ENCODE assay signal across 1 cellular context in genomic region chr16:89921131-89921698, GRCh38.
A peak's percentile ranks its signal among the peaks of the same experiment; 100 is the strongest.
TF ChIP-seq lines count a peak whose summit lies in the region.

No MANE protein-coding gene starts in this region.

TF ChIP-seq in HepG2, 621 proteins besides CTCF, POLR2A, EP300 and RAD21 (continued from another document and continues in another):
- TF ChIP-seq ATF2 (CRISPR knock-in tag; IDR thresholded peaks at IDR 0.05) (peak; percentile 37; the same call in 1 of the 2 replicates), ZBTB46 (CRISPR knock-in tag; IDR thresholded peaks at IDR 0.05; ENCODE audit: borderline replicate concordance) (peak; percentile 88; the same call in 1 of the 2 replicates), ZNF225 (CRISPR knock-in tag; IDR thresholded peaks at IDR 0.05) (peak; percentile 76; the same call in 1 of the 2 replicates), TMF1 (CRISPR knock-in tag; IDR thresholded peaks at IDR 0.05; ENCODE audit: low read depth) (no peak), ZNF598 (CRISPR knock-in tag; IDR thresholded peaks at IDR 0.05; ENCODE audit: borderline replicate concordance) (no peak), TFDP2 (CRISPR knock-in tag; IDR thresholded peaks at IDR 0.05) (no peak; the same call in none of the 2 replicates), ATAD3A (CRISPR knock-in tag; IDR thresholded peaks at IDR 0.05) (0 out of 2 replicates have a peak, but pooled peaks have one; percentile 50), KAT8 (CRISPR knock-in tag; IDR thresholded peaks at IDR 0.05) (no peak), JDP2 (CRISPR knock-in tag; IDR thresholded peaks at IDR 0.05; ENCODE audit: borderline replicate concordance) (no peak), RARA (CRISPR knock-in tag; IDR thresholded peaks at IDR 0.05) (no peak), ZNF768 (CRISPR knock-in tag; IDR thresholded peaks at IDR 0.05) (no peak), ZNF839 (CRISPR knock-in tag; IDR thresholded peaks at IDR 0.05; ENCODE audit: borderline replicate concordance) (no peak), ZNF570 (CRISPR knock-in tag; IDR thresholded peaks at IDR 0.05; ENCODE audit: borderline replicate concordance) (no peak), ZNF773 (CRISPR knock-in tag; IDR thresholded peaks at IDR 0.05; ENCODE audit: borderline replicate concordance) (no peak), ZNF451 (CRISPR knock-in tag; IDR thresholded peaks at IDR 0.05) (no peak), TBP (CRISPR knock-in tag; IDR thresholded peaks at IDR 0.05) (no peak), ZNF383 (CRISPR knock-in tag; IDR thresholded peaks at IDR 0.05; ENCODE audit: borderline replicate concordance) (0 out of 2 replicates have a peak, but pooled peaks have one; percentile 77), FOXP4 (CRISPR knock-in tag; IDR thresholded peaks at IDR 0.05) (no peak), KMT2B (CRISPR knock-in tag; IDR thresholded peaks at IDR 0.05) (no peak), MATR3 (CRISPR knock-in tag; IDR thresholded peaks at IDR 0.05) (no peak), HMGXB4 (CRISPR knock-in tag; IDR thresholded peaks at IDR 0.05; ENCODE audit: borderline replicate concordance in 1 of 2, low read depth in 1 of 2) (no peak; a peak in 1 of 4 replicates), ZSCAN31 (CRISPR knock-in tag; IDR thresholded peaks at IDR 0.05; ENCODE audit: low read depth) (0 out of 2 replicates have a peak, but pooled peaks have one; percentile 73), PRDM4 (CRISPR knock-in tag; IDR thresholded peaks at IDR 0.05; ENCODE audit: borderline replicate concordance) (no peak), ZSCAN22 (CRISPR knock-in tag; IDR thresholded peaks at IDR 0.05) (0 out of 2 replicates have a peak, but pooled peaks have one; percentile 15), ZZZ3 (CRISPR knock-in tag; IDR thresholded peaks at IDR 0.05; ENCODE audit: borderline replicate concordance) (no peak), NCOA5 (CRISPR knock-in tag; IDR thresholded peaks at IDR 0.05) (no peak), RERE (CRISPR knock-in tag; IDR thresholded peaks at IDR 0.05; ENCODE audit: low read depth) (no peak), ZNF589 (CRISPR knock-in tag; conservative IDR thresholded peaks at IDR 0.05) (no peak), AHR (CRISPR knock-in tag; IDR thresholded peaks at IDR 0.05) (no peak), CSRNP1 (CRISPR knock-in tag; IDR thresholded peaks at IDR 0.05) (peak; percentile 66; the same call in 1 of the 2 replicates), HHEX (CRISPR knock-in tag; IDR thresholded peaks at IDR 0.05) (no peak), ZNF12 (CRISPR knock-in tag; IDR thresholded peaks at IDR 0.05) (no peak), NRL (CRISPR knock-in tag; IDR thresholded peaks at IDR 0.05; ENCODE audit: borderline replicate concordance) (no peak), ZNF737 (CRISPR knock-in tag; IDR thresholded peaks at IDR 0.05; ENCODE audit: borderline replicate concordance) (no peak), TOE1 (CRISPR knock-in tag; IDR thresholded peaks at IDR 0.05) (no peak), GATAD1 (CRISPR knock-in tag; IDR thresholded peaks at IDR 0.05) (no peak; the same call in 1 of the 2 replicates), ZKSCAN5 (CRISPR knock-in tag; IDR thresholded peaks at IDR 0.05) (0 out of 2 replicates have a peak, but pooled peaks have one; percentile 39), SNAI1 (CRISPR knock-in tag; IDR thresholded peaks at IDR 0.05; ENCODE audit: borderline replicate concordance) (no peak), ZNF3 (CRISPR knock-in tag; IDR thresholded peaks at IDR 0.05) (no peak), ZNF350 (CRISPR knock-in tag; IDR thresholded peaks at IDR 0.05; ENCODE audit: borderline replicate concordance, low read depth) (no peak; the same call in 1 of the 2 replicates), ZNF331 (CRISPR knock-in tag; IDR thresholded peaks at IDR 0.05) (no peak), CENPT (CRISPR knock-in tag; IDR thresholded peaks at IDR 0.05; ENCODE audit: low read depth) (no peak), SYNCRIP (IDR thresholded peaks at IDR 0.05; ENCODE audit: insufficient read depth, low read depth, low read length) (no peak), SMAD3 (CRISPR knock-in tag; IDR thresholded peaks at IDR 0.05) (no peak), SNAPC2 (CRISPR knock-in tag; IDR thresholded peaks at IDR 0.05) (no peak), ZNF780A (CRISPR knock-in tag; IDR thresholded peaks at IDR 0.05) (no peak), MZF1 (CRISPR knock-in tag; IDR thresholded peaks at IDR 0.05; ENCODE audit: borderline replicate concordance) (no peak), ZNF232 (CRISPR knock-in tag; IDR thresholded peaks at IDR 0.05; ENCODE audit: borderline replicate concordance) (peak; percentile 38; the same call in 1 of the 2 replicates)
